Comparison of ENCODE assay signal across 10 cellular contexts in genomic region chr10:75651452-75651851, GRCh38.
DNase-seq lines count a peak whose midpoint lies in the region; TF ChIP-seq lines count a peak whose summit lies in the region.
"Had no signal": no experiment of that assay in that cellular context is flagged by ENCODE, and none has a peak within 500 bp of the region (broad histone marks: within the 10 kb centered on the region; RNA-seq: fewer than 3 reads in every experiment).

No MANE protein-coding gene starts in this region.

- TF ChIP-seq POLR2A in stomach (IDR thresholded peaks at IDR 0.05) = no peak

- no peak overlapping the region for H3K27ac ChIP-seq in stomach
- H3K27ac ChIP-seq: Peyer's patch had no signal

- H3K27me3 ChIP-seq in Loucy (ENCODE audit: insufficient read depth, low read length, poor library complexity, severe bottlenecking) (no peaks in the 10 kb centered on the region), stomach (no peaks in the 10 kb centered on the region)
- H3K27me3 ChIP-seq: Peyer's patch had no signal

- no peak overlapping the region for H3K9ac ChIP-seq in Loucy (ENCODE audit: low read depth, low read length, poor library complexity, severe bottlenecking)

- intact Hi-C loops in stomach (cut with DNase I; ENCODE audit: low total_unique reads) = no loop called here

- no peak overlapping the region for H2AFZ ChIP-seq in Loucy (ENCODE audit: low read length)

- no peaks in the 10 kb centered on the region for H4K20me1 ChIP-seq in Loucy (ENCODE audit: insufficient read depth, low read length, poor library complexity, severe bottlenecking)

- H3F3A ChIP-seq in Loucy (ENCODE audit: low read depth) = no peaks in the 10 kb centered on the region

- TF ChIP-seq EP300 in stomach (IDR thresholded peaks at IDR 0.05) = no peak

- peaks cover 23% of the 10 kb centered on the region for H3K4me1 ChIP-seq in Loucy (ENCODE audit: insufficient read depth, low read length, poor library complexity, severe bottlenecking)
- peaks cover 8 to 36% (median 21%) of the 10 kb centered on the region in 4 donors for H3K4me1 ChIP-seq in stomach
- H3K4me1 ChIP-seq: Peyer's patch had no signal

- TF ChIP-seq CTCF in GM10266 (IDR thresholded peaks at IDR 0.05; ENCODE audit: control insufficient read depth, insufficient read depth, low read depth, missing control alignments) (peak; percentile 27), Loucy (conservative IDR thresholded peaks at IDR 0.05; ENCODE audit: low read length) (peak; percentile 65), choroid plexus epithelial cell (conservative IDR thresholded peaks at IDR 0.05; ENCODE audit: low read depth, low read length) (peak; percentile 52), stomach (IDR thresholded peaks at IDR 0.05) (no peak)

- H3K4me3 ChIP-seq in Loucy (ENCODE audit: low read length, poor library complexity, severe bottlenecking) (no peak overlapping the region), choroid plexus epithelial cell (ENCODE audit: low read depth, low read length) (no peak overlapping the region), stomach (no peak overlapping the region)
- H3K4me3 ChIP-seq: Peyer's patch had no signal

- DNase-seq in GM10266 (ENCODE audit: extremely low spot score) (no peak), choroid plexus epithelial cell (ENCODE audit: low read depth) (peak; percentile 34), myocyte (ENCODE audit: low read depth) (peak; percentile 26), activated T-cell treated with anti-CD3 and anti-CD28 coated beads for 4 hours (no peak), NCI-H1048 (lab: John Stamatoyannopoulos, UW) (no peak), middle frontal gyrus (ENCODE audit: extremely low spot score, low spot score) (no peak), stomach (no peak)
- DNase-seq: activated CD4-positive, alpha-beta T cell treated with anti-CD3 and anti-CD28 coated beads, Interleukin-2, amount 50 U/mL, for 1 hour; Peyer's patch had no signal

- no peak overlapping the region for H3K4me2 ChIP-seq in Loucy (ENCODE audit: low read depth, low read length, poor library complexity, severe bottlenecking)

- no peaks in the 10 kb centered on the region for H3K36me3 ChIP-seq in Loucy (ENCODE audit: insufficient read depth, low read length)
- H3K36me3 ChIP-seq in stomach = no peaks in the 10 kb centered on the region
- H3K36me3 ChIP-seq: Peyer's patch had no signal

- H3K9me2 ChIP-seq in Loucy (replicated peaks; ENCODE audit: low read depth, low read length) = no peaks in the 10 kb centered on the region

- 70 to 89% (median 82%) methylated on average over 2 of the region's 2 CpGs for WGBS in stomach, 5 donors

- no peaks in the 10 kb centered on the region for H3K9me3 ChIP-seq in Loucy (ENCODE audit: insufficient read depth, low read depth, low read length)
- no peaks in the 10 kb centered on the region for H3K9me3 ChIP-seq in stomach
- H3K9me3 ChIP-seq: Peyer's patch had no signal

- no peaks in the 10 kb centered on the region for H3K79me2 ChIP-seq in Loucy (ENCODE audit: insufficient read depth, low read length)

Comparison
In these comparisons a context has a peak if more than half of its experiments do, and no peak if none do; other contexts are left out.
1. DNase-seq: peak in choroid plexus epithelial cell (single experiment) and myocyte (single experiment); none in GM10266 (single experiment), activated T-cell treated with anti-CD3 and anti-CD28 coated beads for 4 hours (single experiment), NCI-H1048 (single experiment), middle frontal gyrus (single experiment) and stomach (single experiment).
2. CTCF ChIP-seq: peak in GM10266 (single experiment), Loucy (single experiment) and choroid plexus epithelial cell (single experiment); none in stomach (0 of 7).